ENCODE assay signal across 1 cellular context in the genomic region with DNA sequence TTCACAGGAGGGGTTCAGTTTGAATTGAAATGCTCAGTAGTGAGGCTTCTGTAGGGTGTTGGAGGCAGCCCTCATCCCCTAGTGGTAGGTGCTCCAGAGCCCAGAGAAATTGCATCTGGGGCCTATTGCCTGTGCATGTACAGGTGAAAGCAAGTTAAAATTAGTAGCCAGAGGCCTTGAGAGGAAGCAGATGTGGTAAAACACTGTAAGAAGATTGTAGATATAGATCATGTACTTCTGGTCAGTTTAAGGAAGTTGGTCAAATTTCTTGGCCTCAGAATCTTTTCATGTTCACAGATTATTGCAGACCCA.
TF ChIP-seq lines count a peak whose summit lies in the region.

No MANE protein-coding gene starts in this region.

TF ChIP-seq in H1, 55 proteins besides CTCF, POLR2A, EP300 and RAD21 (continued from another document):
- TF ChIP-seq SIN3A (conservative IDR thresholded peaks at IDR 0.05 in 1 of 2, IDR thresholded peaks at IDR 0.05 in 1 of 2; ENCODE audit: low read depth in 1 of 2, low read length in 2 of 2) (no peak), JUN (IDR thresholded peaks at IDR 0.05; ENCODE audit: low read depth, low read length) (no peak), TCF12 (IDR thresholded peaks at IDR 0.05; ENCODE audit: low read depth, low read length) (no peak), CEBPB (IDR thresholded peaks at IDR 0.05; ENCODE audit: low read depth, low read length) (no peak), JUND (IDR thresholded peaks at IDR 0.05; ENCODE audit: low read length) (no peak), SP4 (IDR thresholded peaks at IDR 0.05; ENCODE audit: low read length) (no peak), MAFK (IDR thresholded peaks at IDR 0.05; ENCODE audit: low read depth, low read length) (no peak), HDAC2 (IDR thresholded peaks at IDR 0.05; ENCODE audit: borderline replicate concordance in 1 of 2, low read depth in 2 of 2, low read length in 2 of 2) (no peak), USF2 (IDR thresholded peaks at IDR 0.05; ENCODE audit: low read length) (no peak)
